ENCODE assay signal across 1 cellular context in genomic region chr6:116136933-116137340, GRCh38.
TF ChIP-seq lines count a peak whose summit lies in the region.

No MANE protein-coding gene starts in this region.

TF ChIP-seq in IMR-90, 13 proteins besides CTCF, POLR2A, EP300 and RAD21 (continued from another document):
- TF ChIP-seq ELK1 (IDR thresholded peaks at IDR 0.05; ENCODE audit: borderline replicate concordance, low read depth, low read length) (no peak), BHLHE40 (IDR thresholded peaks at IDR 0.05; ENCODE audit: low read depth, low read length) (no peak), RCOR1 (IDR thresholded peaks at IDR 0.05; ENCODE audit: insufficient replicate concordance, low read length) (no peak)
